In the genomic region with DNA sequence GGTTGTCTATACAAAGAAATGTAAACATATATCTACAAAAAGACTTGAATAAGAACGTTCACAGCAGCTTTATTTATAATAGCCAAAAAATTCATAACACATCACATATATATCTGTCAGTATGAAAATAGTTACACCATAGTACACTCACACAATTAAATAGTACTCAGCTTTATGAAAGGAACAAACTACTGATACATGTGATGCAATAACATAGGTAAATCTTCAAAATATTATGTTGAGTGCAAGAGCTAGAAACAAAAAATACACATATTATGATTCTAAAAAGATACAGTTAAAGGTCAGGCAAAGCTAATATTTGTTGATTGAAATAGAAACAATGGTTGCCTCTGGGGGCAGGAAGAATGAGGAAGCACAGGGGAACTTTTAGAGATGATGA, we compare ENCODE assay signal across 39 cellular contexts. TPM values are rescaled to one million over a fixed set of nuclear protein-coding genes. Genes with fewer than 3 reads are reported as not detected.
"Had no signal": no experiment of that assay in that cellular context is flagged by ENCODE, and none has a peak within 500 bp of the region (broad histone marks: within the 10 kb centered on the region; RNA-seq: fewer than 3 reads in every experiment).

No MANE protein-coding gene starts in this region.

- H3K9me3 ChIP-seq: MG63 had no signal

- DNase-seq: Kasumi-1, MG63, MM.1S, MV-4-11, NCI-H1048, NCI-H1092, NCI-H1092 treated with DMSO at 0.1 percent for 48 hours, NCI-H1105, NCI-H1105 treated with DMSO at 0.1 percent for 48 hours, NCI-H1417, NCI-H1417 treated with DMSO at 0.1 percent for 48 hours, NCI-H1436, NCI-H1436 treated with DMSO at 0.1 percent for 48 hours, NCI-H146, NCI-H1694, NCI-H1694 treated with DMSO at 0.1 percent for 48 hours, NCI-H187, NCI-H187 treated with DMSO at 0.1 percent for 48 hours, NCI-H1930, NCI-H2029, NCI-H2029 treated with DMSO at 0.1 percent for 48 hours, NCI-H2081, NCI-H2081 treated with DMSO at 0.1 percent for 48 hours, NCI-H2107, NCI-H2171, NCI-H2171 treated with DMSO at 0.1 percent for 48 hours, NCI-H2227 treated with DMSO at 0.1 percent for 48 hours, NCI-H226, NCI-H345, NCI-H446, NCI-H446 treated with DMSO at 0.1 percent for 48 hours, NCI-H510A, NCI-H510A treated with DMSO at 0.1 percent for 48 hours, NCI-H524, NCI-H524 treated with DMSO at 0.1 percent for 48 hours had no signal

- H3K4me3 ChIP-seq: MG63 had no signal

- H3K36me3 ChIP-seq: MG63 had no signal

RNA-seq across cellular contexts. Expression of gene MRGPRX2, which starts 6.6 kb away (rescaled TPM):
- total RNA-seq: LHCN-M2, M059J, MCF 10A, NCI-H460 had no signal
